In the genomic region with DNA sequence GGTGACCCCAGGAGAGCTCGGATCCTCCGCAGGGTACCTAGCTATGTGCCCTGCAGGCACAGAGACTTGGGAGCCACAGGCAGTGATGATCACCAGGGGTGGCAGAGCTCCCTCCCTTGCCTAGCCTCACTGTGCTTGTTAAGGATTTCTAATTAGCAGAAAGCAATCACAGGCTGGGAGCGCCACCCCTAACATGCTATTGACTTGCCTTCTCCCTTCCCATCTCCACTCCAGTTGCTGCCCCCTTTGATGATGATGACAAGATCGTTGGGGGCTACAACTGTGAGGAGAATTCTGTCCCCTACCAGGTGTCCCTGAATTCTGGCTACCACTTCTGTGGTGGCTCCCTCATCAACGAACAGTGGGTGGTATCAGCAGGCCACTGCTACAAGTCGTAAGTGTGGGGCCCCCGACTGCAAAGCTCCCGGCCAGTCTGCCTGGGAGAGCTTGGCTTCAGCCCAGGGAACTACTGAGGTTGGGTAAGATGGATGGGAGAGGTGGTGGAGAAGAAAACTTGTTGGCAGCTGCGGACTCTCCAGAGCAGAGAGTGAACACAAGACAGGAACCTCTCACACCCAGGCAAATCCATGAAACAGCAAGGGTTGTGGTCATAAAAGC, we compare ENCODE assay signal across 21 cellular contexts. TPM values are rescaled to one million over a fixed set of nuclear protein-coding genes. Genes with fewer than 3 reads are reported as not detected.
"Had no signal": no experiment of that assay in that cellular context is flagged by ENCODE, and none has a peak within 500 bp of the region (broad histone marks: within the 10 kb centered on the region; RNA-seq: fewer than 3 reads in every experiment).

No MANE protein-coding gene starts in this region.

- H3K4me1 ChIP-seq: ascending aorta, SJSA1 had no signal

- H3K4me1 Mint-ChIP-seq: activated naive CD4-positive, alpha-beta T cell treated with anti-CD3 and anti-CD28 coated beads, Interleukin-2, amount 50 U/mL, for 24 hours; brain; central memory CD8-positive, alpha-beta T cell had no signal

- H3K27ac Mint-ChIP-seq: activated CD8-positive, alpha-beta T cell treated with anti-CD3 and anti-CD28 coated beads for 36 hours; activated naive CD4-positive, alpha-beta T cell treated with anti-CD3 and anti-CD28 coated beads, Interleukin-2, amount 50 U/mL, for 24 hours; brain; T-helper 2 cell treated with Interferon-gamma antibody and Interleukin-4, amounts not matched to agents 5 μg/mL and 100 μg/mL, for 36 hours had no signal

- ATAC-seq: activated CD4-positive, CD25-positive, alpha-beta regulatory T cell treated with anti-CD3 and anti-CD28 coated beads, Interleukin-2, amount 50 U/mL, for 24 hours; activated CD8-positive, alpha-beta T cell treated with anti-CD3 and anti-CD28 coated beads for 36 hours; SK-N-SH treated with all-trans-retinoic acid at 6 μM for 48 hours had no signal

- H3K4me3 ChIP-seq: ascending aorta, SJSA1 had no signal

- H3K9me3 ChIP-seq: ascending aorta, SJSA1 had no signal

- H3K27me3 ChIP-seq: ascending aorta, SJSA1 had no signal

- H3K36me3 Mint-ChIP-seq: activated naive CD4-positive, alpha-beta T cell treated with anti-CD3 and anti-CD28 coated beads, Interleukin-2, amount 50 U/mL, for 24 hours; brain had no signal

- H3K27me3 Mint-ChIP-seq: activated CD8-positive, alpha-beta T cell treated with anti-CD3 and anti-CD28 coated beads for 36 hours; activated naive CD4-positive, alpha-beta T cell treated with anti-CD3 and anti-CD28 coated beads, Interleukin-2, amount 50 U/mL, for 24 hours; central memory CD8-positive, alpha-beta T cell had no signal

- H3K9me3 Mint-ChIP-seq: activated CD8-positive, alpha-beta T cell treated with anti-CD3 and anti-CD28 coated beads for 36 hours; activated naive CD4-positive, alpha-beta T cell treated with anti-CD3 and anti-CD28 coated beads, Interleukin-2, amount 50 U/mL, for 24 hours; central memory CD8-positive, alpha-beta T cell; T-helper 2 cell treated with Interferon-gamma antibody and Interleukin-4, amounts not matched to agents 5 μg/mL and 100 μg/mL, for 36 hours had no signal

- DNase-seq: activated CD4-positive, alpha-beta T cell treated with anti-CD3 and anti-CD28 coated beads for 4 hours; activated CD8-positive, alpha-beta memory T cell treated with anti-CD3 and anti-CD28 coated beads, Interleukin-2, amount 50 U/mL, for 48 hours; activated CD8-positive, alpha-beta T cell treated with anti-CD3 and anti-CD28 coated beads for 36 hours; activated naive CD4-positive, alpha-beta T cell; activated T-cell treated with anti-CD3 and anti-CD28 coated beads, Interleukin-2, amount 50 U/mL, for 1 hour; NCI-H1092; NCI-H1930; NCI-H524; SHP77; SW 1271 had no signal

- H3K27ac ChIP-seq: ascending aorta, KMS-11, SJSA1 had no signal

- H3K4me3 Mint-ChIP-seq: activated CD8-positive, alpha-beta T cell treated with anti-CD3 and anti-CD28 coated beads for 36 hours; activated naive CD4-positive, alpha-beta T cell treated with anti-CD3 and anti-CD28 coated beads, Interleukin-2, amount 50 U/mL, for 24 hours; brain; central memory CD8-positive, alpha-beta T cell; T-helper 2 cell treated with Interferon-gamma antibody and Interleukin-4, amounts not matched to agents 5 μg/mL and 100 μg/mL, for 36 hours had no signal

- H3K36me3 ChIP-seq: ascending aorta, SJSA1 had no signal

RNA-seq across cellular contexts. Expression of a gene that starts 1.2 kb away (rescaled TPM):
- total RNA-seq: activated CD8-positive, alpha-beta T cell treated with anti-CD3 and anti-CD28 coated beads for 36 hours; ascending aorta; MCF 10A; SJSA1; T-helper 1 cell treated with Interleukin-12 subunit alpha and Interleukin-12 subunit beta and Interleukin-4 antibody, amounts not matched to agents 30 ng/mL and 1 ng/mL, for 36 hours had no signal

RNA-seq across cellular contexts. Expression of a gene that starts 20.3 kb away (rescaled TPM):
- total RNA-seq: activated CD8-positive, alpha-beta T cell treated with anti-CD3 and anti-CD28 coated beads for 36 hours; ascending aorta; MCF 10A; SJSA1; T-helper 1 cell treated with Interleukin-12 subunit alpha and Interleukin-12 subunit beta and Interleukin-4 antibody, amounts not matched to agents 30 ng/mL and 1 ng/mL, for 36 hours had no signal
